15 cellular contexts compared by ENCODE assay signal in the genomic region with DNA sequence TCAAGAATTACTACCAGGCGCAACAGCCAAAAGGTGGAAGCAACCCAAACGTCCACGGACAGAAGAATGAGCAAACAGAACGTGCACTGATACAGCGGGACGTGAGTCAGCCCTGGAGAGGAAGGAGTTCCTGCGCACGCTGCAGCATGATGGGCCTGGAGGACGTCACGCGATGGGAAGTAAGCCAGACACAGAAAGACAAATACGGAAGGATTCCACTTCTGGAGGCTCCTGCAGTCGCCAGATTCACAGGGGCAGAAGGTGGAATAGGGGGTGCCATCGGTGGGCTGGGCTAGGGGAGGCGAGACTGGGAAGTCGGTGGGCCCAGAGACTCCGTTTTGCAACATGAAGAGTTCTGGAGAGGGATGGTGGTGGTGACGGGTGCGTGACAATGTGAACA.
DNase-seq lines count a peak whose midpoint lies in the region; ATAC-seq and TF ChIP-seq lines count a peak whose summit lies in the region.
"Had no signal": no experiment of that assay in that cellular context is flagged by ENCODE, and none has a peak within 500 bp of the region (broad histone marks: within the 10 kb centered on the region; RNA-seq: fewer than 3 reads in every experiment).

No MANE protein-coding gene starts in this region.

- no peak overlapping the region for H4K8ac ChIP-seq in mesendoderm (ENCODE audit: low read depth, low read length)

- intact Hi-C loops in CD14-positive monocyte (cut with micrococcal nuclease): no loop called here

- H2BK120ac ChIP-seq in mesendoderm (ENCODE audit: low read depth, low read length): no peak overlapping the region

- H3K9ac ChIP-seq in endodermal cell (ENCODE audit: extremely low read depth, low read length, poor library complexity, severe bottlenecking) (no peak overlapping the region), mesendoderm (ENCODE audit: low read length) (peak overlapping the region; percentile 42)

- H4K5ac ChIP-seq in mesendoderm (ENCODE audit: low read length): no peak overlapping the region

- 92% methylated on average over 19 of the region's 19 CpGs for WGBS in endodermal cell (ENCODE audit: insufficient coverage in 1 of 2, insufficient read length in 1 of 2), 2 experiments
- no CpG with 5 or more reads among the region's 19 CpGs for WGBS in mesendoderm (ENCODE audit: extremely low coverage, insufficient coverage, low lambda C conversion rate)

- no peak overlapping the region for H2BK15ac ChIP-seq in mesendoderm (replicated peaks; ENCODE audit: low read depth)

- H3K56ac ChIP-seq in mesendoderm (ENCODE audit: low read length): peak overlapping the region; percentile 84

- H3K4me1 ChIP-seq in endodermal cell (ENCODE audit: control insufficient read depth, insufficient read depth, low read length): no peaks in the 10 kb centered on the region
- peaks cover 5% of the 10 kb centered on the region for H3K4me1 ChIP-seq in mesendoderm (ENCODE audit: control insufficient read depth, low read depth, low read length)
- H3K4me1 ChIP-seq: heart left ventricle had no signal

- H3K4me3 Mint-ChIP-seq in CD14-positive monocyte: peak overlapping the region; percentile 58 to 90
- no peak overlapping the region for H3K4me3 Mint-ChIP-seq in endodermal cell
- H3K4me3 Mint-ChIP-seq: stimulated activated effector memory CD8-positive, alpha-beta T cell treated with anti-CD3 and anti-CD28 coated beads, Interleukin-12 subunit alpha, Interleukin-12 subunit beta, amount 100 ng/mL, for 72 hours had no signal

- H3K27ac ChIP-seq in endodermal cell (ENCODE audit: low read depth, low read length) (no peak overlapping the region), mesendoderm (ENCODE audit: low read depth, low read length) (no peak overlapping the region)

- peak overlapping the region; percentile 80 for H2BK5ac ChIP-seq in mesendoderm (ENCODE audit: low read length)

- H3K36me3 ChIP-seq in endodermal cell (ENCODE audit: control insufficient read depth, insufficient read depth, low read length) (no peaks in the 10 kb centered on the region), mesendoderm (ENCODE audit: control insufficient read depth, insufficient read depth, low read length) (no peaks in the 10 kb centered on the region)
- H3K36me3 ChIP-seq: heart left ventricle had no signal

- H3K9me3 Mint-ChIP-seq in CD14-positive monocyte: peaks cover 7 to 14% (median 9%) of the 10 kb centered on the region in 7 donors
- H3K9me3 Mint-ChIP-seq in endodermal cell: no peaks in the 10 kb centered on the region

- peak overlapping the region; percentile 87 to 99 (median 98) for H3K27ac Mint-ChIP-seq in CD14-positive monocyte
- peak overlapping the region; percentile 5 for H3K27ac Mint-ChIP-seq in endodermal cell
- H3K27ac Mint-ChIP-seq: stimulated activated effector memory CD8-positive, alpha-beta T cell treated with anti-CD3 and anti-CD28 coated beads, Interleukin-12 subunit alpha, Interleukin-12 subunit beta, amount 100 ng/mL, for 72 hours had no signal

- no peaks in the 10 kb centered on the region for H3K79me1 ChIP-seq in mesendoderm (ENCODE audit: low read length)

- H3K4me3 ChIP-seq in endodermal cell (ENCODE audit: low read length) (no peak overlapping the region), mesendoderm (ENCODE audit: low read length) (no peak overlapping the region)
- H3K4me3 ChIP-seq: heart left ventricle had no signal

- DNase-seq in CD14-positive monocyte (ENCODE audit: low spot score): peak; percentile 80
- DNase-seq in NOMO-1 treated with dmso at 0.1 percent for 144 hours (lab: John Stamatoyannopoulos, UW; ENCODE audit: unreplicated experiment): peak; percentile 81
- no peak for DNase-seq in endodermal cell
- DNase-seq in mesendoderm: no peak
- no peak for DNase-seq in AG08396 (ENCODE audit: low spot score)
- no peak for DNase-seq in NCI-H69 (lab: John Stamatoyannopoulos, UW)
- DNase-seq: ACHN; effector CD4-positive, alpha-beta T cell; GOT3; heart left ventricle; NCI-H187 had no signal

- H3K4me2 ChIP-seq in mesendoderm (ENCODE audit: low read length): no peak overlapping the region

- no peaks in the 10 kb centered on the region for H3K79me2 ChIP-seq in mesendoderm (ENCODE audit: control insufficient read depth, insufficient read depth, low read length)

- H3K4me1 Mint-ChIP-seq in CD14-positive monocyte: peaks cover 7% of the 10 kb centered on the region
- peaks cover 8% of the 10 kb centered on the region for H3K4me1 Mint-ChIP-seq in endodermal cell

- H3K4ac ChIP-seq in mesendoderm (ENCODE audit: low read depth, low read length): peak overlapping the region; percentile 19

- peak overlapping the region; percentile 27 for H2AK5ac ChIP-seq in mesendoderm (ENCODE audit: low read length)

- H3K27me3 ChIP-seq in endodermal cell (ENCODE audit: control insufficient read depth, insufficient read depth, low read length, poor library complexity, severe bottlenecking): no peaks in the 10 kb centered on the region
- no peaks in the 10 kb centered on the region for H3K27me3 ChIP-seq in mesendoderm (ENCODE audit: insufficient read depth, low read length, poor library complexity)
- H3K27me3 ChIP-seq: heart left ventricle had no signal

- no peaks in the 10 kb centered on the region for H3K9me3 ChIP-seq in endodermal cell (ENCODE audit: control insufficient read depth, low read length)
- H3K9me3 ChIP-seq: heart left ventricle had no signal

- ATAC-seq in GM18873 (IDR thresholded peaks at IDR 0.05; ENCODE audit: low FRiP score, unreplicated experiment) (no peak), HG03039 (IDR thresholded peaks at IDR 0.05; ENCODE audit: unreplicated experiment) (no peak)
- ATAC-seq: activated CD4-positive, CD25-positive, alpha-beta regulatory T cell treated with anti-CD3 and anti-CD28 coated beads, Interleukin-2, amount 50 U/mL, for 24 hours; stimulated activated effector memory CD8-positive, alpha-beta T cell treated with anti-CD3 and anti-CD28 coated beads, Interleukin-12 subunit alpha, Interleukin-12 subunit beta, amount 100 ng/mL, for 72 hours had no signal

- no peak overlapping the region for H3K23ac ChIP-seq in mesendoderm (ENCODE audit: low read length)

- no peak for TF ChIP-seq CTCF in CD14-positive monocyte (IDR thresholded peaks at IDR 0.05)
- TF ChIP-seq CTCF in endodermal cell (conservative IDR thresholded peaks at IDR 0.05): no peak

- H3K27me3 Mint-ChIP-seq in CD14-positive monocyte (ENCODE audit: low read depth in 3 of 3): peaks cover 0 to 3% (median 2%) of the 10 kb centered on the region in 3 donors
- no peaks in the 10 kb centered on the region for H3K27me3 Mint-ChIP-seq in endodermal cell (ENCODE audit: insufficient read depth)

- no peak overlapping the region for H3K18ac ChIP-seq in mesendoderm (ENCODE audit: low read length)

- H3K36me3 Mint-ChIP-seq in CD14-positive monocyte: no peaks in the 10 kb centered on the region
- H3K36me3 Mint-ChIP-seq in endodermal cell (ENCODE audit: low read depth): no peaks in the 10 kb centered on the region
- H3K36me3 Mint-ChIP-seq: stimulated activated effector memory CD8-positive, alpha-beta T cell treated with anti-CD3 and anti-CD28 coated beads, Interleukin-12 subunit alpha, Interleukin-12 subunit beta, amount 100 ng/mL, for 72 hours had no signal

Comparison
In these comparisons a context has a peak if more than half of its experiments do, and no peak if none do; other contexts are left out.
1. DNase-seq: peak in CD14-positive monocyte (single experiment) and NOMO-1 treated with dmso at 0.1 percent for 144 hours (single experiment); none in endodermal cell (single experiment), mesendoderm (single experiment), AG08396 (single experiment) and NCI-H69 (single experiment).